In the genomic region with DNA sequence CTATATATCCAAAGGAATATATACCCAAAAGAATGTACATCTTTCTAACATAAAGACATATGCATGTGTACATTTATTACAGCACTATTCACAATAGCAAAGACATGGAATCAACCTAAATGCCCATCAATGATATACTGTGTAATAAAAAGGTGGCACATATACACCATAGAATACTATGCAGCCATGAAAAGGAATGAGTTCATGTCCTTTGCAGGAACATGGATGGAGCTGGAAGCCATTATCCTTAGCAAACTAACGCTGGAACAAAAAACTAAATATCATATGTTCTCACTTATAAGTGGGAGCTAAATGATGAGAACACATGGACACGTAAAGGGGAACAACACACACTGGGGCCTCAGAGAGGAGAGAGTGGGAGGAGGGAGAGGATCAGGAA, we compare ENCODE assay signal across 2 cellular contexts.
A peak's percentile ranks its signal among the peaks of the same experiment; 100 is the strongest.
DNase-seq lines count a peak whose midpoint lies in the region; ATAC-seq, FAIRE-seq and TF ChIP-seq lines count a peak whose summit lies in the region.
"Not testable (repeated sequence)": the region's sequence is repeated elsewhere in the genome, so short reads cannot be mapped to it uniquely, and the experiment has no call there.

No MANE protein-coding gene starts in this region.

- H3K9me3 ChIP-seq in HEK293 (ENCODE audit: control insufficient read depth, insufficient read depth, low read depth, low read length); K562 (replicated peaks; ENCODE audit: control insufficient read depth, insufficient read depth, low read depth, low read length): not testable (repeated sequence)

- not testable (repeated sequence) for H3K4me3 ChIP-seq in HEK293 (ENCODE audit: low read depth, low read length); K562

- not testable (repeated sequence) for TF ChIP-seq RAD21 in K562 (CRISPR knock-in tag; conservative IDR thresholded peaks at IDR 0.05 in 1 of 2, IDR thresholded peaks at IDR 0.05 in 1 of 2)

- not testable (repeated sequence) for FAIRE-seq in K562 (lab: Jason Lieb, UNC)

- 14% methylated on average over 2 of the region's 2 CpGs for WGBS in K562 (ENCODE audit: insufficient coverage, low coverage, missing lambda C conversion rate)

- intact Hi-C loops in K562 (cut with micrococcal nuclease), result not testable (repeated sequence)

- H3K27me3 ChIP-seq in K562 (ENCODE audit: control insufficient read depth in 2 of 2, insufficient read depth in 2 of 2, low read length in 2 of 2), result not testable (repeated sequence)

- not testable (repeated sequence) for H2AFZ ChIP-seq in K562 (ENCODE audit: low read depth, low read length)

- CTCF ChIA-PET in HEK293 (lab: Yijun Ruan, JAX); K562 (lab: Yijun Ruan, JAX; ENCODE audit: low intra/inter-chr PET ratio): not testable (repeated sequence)

- not testable (repeated sequence) for TF ChIP-seq EP300 in K562 (IDR thresholded peaks at IDR 0.05; ENCODE audit: low read length)

- DNase-seq in K562 (ENCODE audit: extremely low read depth in 1 of 4, low spot score in 3 of 4), result not testable (repeated sequence)

- ATAC-seq in K562, result not testable (repeated sequence)

- not testable (repeated sequence) for H3K79me2 ChIP-seq in K562 (ENCODE audit: control insufficient read depth, insufficient read depth, low read length)

- not testable (repeated sequence) for H3K36me3 ChIP-seq in HEK293 (ENCODE audit: control insufficient read depth in 2 of 2, insufficient read depth in 1 of 2, low read length in 2 of 2); K562 (ENCODE audit: control insufficient read depth, insufficient read depth, low read length)

- H3K9ac ChIP-seq in K562 (ENCODE audit: insufficient read depth in 1 of 2, low read depth in 2 of 2, low read length in 2 of 2), result not testable (repeated sequence)

- in situ Hi-C loops in K562 (cut with MboI), result not testable (repeated sequence)

- H3K4me2 ChIP-seq in K562 (ENCODE audit: insufficient read depth, low read length), result not testable (repeated sequence)

- not testable (repeated sequence) for BruUV-seq in K562 (replicated peaks; lab: Mats Ljungman, UMichigan)

- not testable (repeated sequence) for H3K9me1 ChIP-seq in K562 (ENCODE audit: control insufficient read depth, insufficient read depth, low read length)

- not testable (repeated sequence) for H3K4me1 ChIP-seq in HEK293 (ENCODE audit: control insufficient read depth, insufficient read depth, low read length); K562 (replicated peaks in 1 of 2; ENCODE audit: control insufficient read depth in 2 of 2, insufficient read depth in 2 of 2, low read length in 2 of 2)

- POLR2A ChIA-PET in HEK293 (lab: Yijun Ruan, JAX); K562 (lab: Yijun Ruan, JAX): not testable (repeated sequence)

- not testable (repeated sequence) for H4K20me1 ChIP-seq in K562 (replicated peaks; ENCODE audit: control insufficient read depth, insufficient read depth, low read length)

- H3K27ac ChIP-seq in HEK293 (ENCODE audit: extremely low read depth, low read depth, low read length); K562 (ENCODE audit: extremely low read depth, low read depth, low read length): not testable (repeated sequence)

- TF ChIP-seq CTCF in HEK293 (tag by site-specific recombination; IDR thresholded peaks at IDR 0.05); K562 (IDR thresholded peaks at IDR 0.05 in 2 of 3, conservative IDR thresholded peaks at IDR 0.05 in 1 of 3; ENCODE audit: insufficient read depth in 2 of 3, low read depth in 1 of 3, low read length in 3 of 3): not testable (repeated sequence)

- TF ChIP-seq POLR2A in K562 (conservative IDR thresholded peaks at IDR 0.05), result not testable (repeated sequence)

TF ChIP-seq in HEK293, 187 proteins besides CTCF, POLR2A, EP300 and RAD21:
- peak; percentile 57 for TF ChIP-seq ZNF146 (tag by site-specific recombination; IDR thresholded peaks at IDR 0.05)

TF ChIP-seq in K562, 482 proteins besides CTCF, POLR2A, EP300 and RAD21:
- peak; percentile 62 for TF ChIP-seq ZNF146 (CRISPR knock-in tag; IDR thresholded peaks at IDR 0.05; ENCODE audit: unreplicated experiment)
